ENCODE assay signal across 13 cellular contexts in the genomic region with DNA sequence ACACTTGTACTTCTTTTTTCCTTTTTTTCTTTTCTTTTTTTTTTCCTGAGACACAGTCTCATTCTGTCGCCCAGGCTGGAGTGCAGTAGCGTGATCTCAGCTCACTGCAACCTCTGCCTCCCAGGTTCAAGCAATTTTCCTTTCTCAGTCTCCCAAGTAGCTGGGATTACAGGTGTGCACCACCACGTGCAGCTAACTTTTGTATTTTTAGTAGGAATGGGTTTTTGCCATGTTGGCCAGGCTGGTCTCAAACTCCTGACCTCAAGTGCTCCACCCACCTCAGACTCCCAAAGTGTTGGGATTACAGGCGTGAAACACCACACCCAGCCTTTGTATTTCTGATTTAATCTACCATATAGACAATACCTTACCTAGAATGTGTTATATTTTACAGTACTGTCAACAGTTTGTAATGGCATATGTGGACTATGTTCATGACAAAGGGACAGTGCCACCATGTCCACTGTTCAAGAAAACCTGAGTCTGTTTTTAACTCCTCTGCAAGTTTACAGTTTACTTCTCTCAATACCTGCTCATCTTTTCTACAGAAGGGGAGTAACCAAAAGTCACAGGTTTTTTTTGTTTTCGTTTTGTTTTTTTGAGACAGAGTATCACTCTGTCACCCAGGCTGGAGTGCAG.
DNase-seq lines count a peak whose midpoint lies in the region; ATAC-seq and TF ChIP-seq lines count a peak whose summit lies in the region.
"Had no signal": no experiment of that assay in that cellular context is flagged by ENCODE, and none has a peak within 500 bp of the region (broad histone marks: within the 10 kb centered on the region; RNA-seq: fewer than 3 reads in every experiment).

No MANE protein-coding gene starts in this region.

- intact Hi-C loops in activated T-helper 1 cell treated with anti-CD3 and anti-CD28 coated beads, Interleukin-12 subunit alpha, Interleukin-12 subunit beta, Interleukin-2, Interleukin-4 antibody, amounts not matched to agents 30 ng/mL and 10 ng/mL and 1 ng/mL, durations not matched to agents 14 hours and 24 hours and 36 hours (cut with micrococcal nuclease), result loop anchor here (2.0 kb wide), 1 partner anchor 13 kb away; no protein-coding TSS in a partner anchor

- WGBS in smooth muscle cell (ENCODE audit: low lambda C conversion rate), result 88% methylated on average over 5 of the region's 5 CpGs

- no peak for DNase-seq in activated T-cell treated with anti-CD3 and anti-CD28 coated beads, Interleukin-2, amount 50 U/mL, for 24 hours
- DNase-seq in activated T-cell treated with anti-CD3 and anti-CD28 coated beads, Interleukin-2, amount 50 U/mL, for 48 hours, result no peak
- DNase-seq in HFFc6, result no peak
- DNase-seq in activated T-helper 1 cell treated with anti-CD3 and anti-CD28 coated beads, Interleukin-12 subunit alpha, Interleukin-12 subunit beta, Interleukin-2, Interleukin-4 antibody, amounts not matched to agents 30 ng/mL and 10 ng/mL and 1 ng/mL, durations not matched to agents 14 hours and 24 hours and 36 hours (ENCODE audit: low spot score), result no peak
- no peak for DNase-seq in smooth muscle cell (lab: John Stamatoyannopoulos, UW; ENCODE audit: unreplicated experiment)
- no peak for DNase-seq in UCSD-AML1 (lab: John Stamatoyannopoulos, UW; ENCODE audit: unreplicated experiment)
- no peak for DNase-seq in stimulated activated CD4-positive, alpha-beta T cell treated with anti-CD3 and anti-CD28 coated beads, Interleukin-4, amount 100 ng/mL, for 4 hours
- DNase-seq: NCI-H510A had no signal

- ATAC-seq in HG03565 (IDR thresholded peaks at IDR 0.05; ENCODE audit: unreplicated experiment), result no peak
- ATAC-seq: activated T-helper 17 cell treated with anti-CD3 and anti-CD28 coated beads, Interleukin-2, amount 50 U/mL, for 72 hours; Right ventricle myocardium inferior had no signal

- no peak overlapping the region for H2AFZ ChIP-seq in smooth muscle cell (ENCODE audit: low read depth)
- H2AFZ ChIP-seq: hepatocyte had no signal

- no peaks in the 10 kb centered on the region for H3K27me3 Mint-ChIP-seq in activated T-cell treated with anti-CD3 and anti-CD28 coated beads, Interleukin-2, amount 50 U/mL, for 24 hours
- H3K27me3 Mint-ChIP-seq in HFFc6 (ENCODE audit: insufficient read depth), result peaks cover 4% of the 10 kb centered on the region
- H3K27me3 Mint-ChIP-seq in activated T-helper 1 cell treated with anti-CD3 and anti-CD28 coated beads, Interleukin-12 subunit alpha, Interleukin-12 subunit beta, Interleukin-2, Interleukin-4 antibody, amounts not matched to agents 30 ng/mL and 10 ng/mL and 1 ng/mL, durations not matched to agents 14 hours and 24 hours and 36 hours (ENCODE audit: insufficient read depth), result no peaks in the 10 kb centered on the region
- H3K27me3 Mint-ChIP-seq: activated T-helper 17 cell treated with anti-CD3 and anti-CD28 coated beads, Interleukin-2, amount 50 U/mL, for 72 hours; central memory CD8-positive, alpha-beta T cell had no signal

- H3K9me3 Mint-ChIP-seq in activated T-cell treated with anti-CD3 and anti-CD28 coated beads, Interleukin-2, amount 50 U/mL, for 24 hours, result no peaks in the 10 kb centered on the region
- H3K9me3 Mint-ChIP-seq in HFFc6, result no peaks in the 10 kb centered on the region
- H3K9me3 Mint-ChIP-seq in activated T-helper 1 cell treated with anti-CD3 and anti-CD28 coated beads, Interleukin-12 subunit alpha, Interleukin-12 subunit beta, Interleukin-2, Interleukin-4 antibody, amounts not matched to agents 30 ng/mL and 10 ng/mL and 1 ng/mL, durations not matched to agents 14 hours and 24 hours and 36 hours, result no peaks in the 10 kb centered on the region
- H3K9me3 Mint-ChIP-seq: activated T-helper 17 cell treated with anti-CD3 and anti-CD28 coated beads, Interleukin-2, amount 50 U/mL, for 72 hours; central memory CD8-positive, alpha-beta T cell had no signal

- peaks cover 25% of the 10 kb centered on the region for H3K4me1 ChIP-seq in smooth muscle cell (ENCODE audit: low read depth)

- peak overlapping the region; percentile 72 for H3K4me2 ChIP-seq in smooth muscle cell
- H3K4me2 ChIP-seq: hepatocyte had no signal

- H3K79me2 ChIP-seq in smooth muscle cell (ENCODE audit: low read depth), result peaks cover 52% of the 10 kb centered on the region
- H3K79me2 ChIP-seq: hepatocyte had no signal

- H3K4me1 Mint-ChIP-seq in activated T-cell treated with anti-CD3 and anti-CD28 coated beads, Interleukin-2, amount 50 U/mL, for 24 hours (ENCODE audit: low read depth), result peaks cover 54% of the 10 kb centered on the region
- peaks cover 90% of the 10 kb centered on the region for H3K4me1 Mint-ChIP-seq in HFFc6 (ENCODE audit: low read depth)
- H3K4me1 Mint-ChIP-seq in activated T-helper 1 cell treated with anti-CD3 and anti-CD28 coated beads, Interleukin-12 subunit alpha, Interleukin-12 subunit beta, Interleukin-2, Interleukin-4 antibody, amounts not matched to agents 30 ng/mL and 10 ng/mL and 1 ng/mL, durations not matched to agents 14 hours and 24 hours and 36 hours (ENCODE audit: low read depth), result peaks cover 21% of the 10 kb centered on the region

- H3K36me3 ChIP-seq in smooth muscle cell (ENCODE audit: low read depth), result no peaks in the 10 kb centered on the region

- H3K27ac ChIP-seq in smooth muscle cell (ENCODE audit: low read depth), result peak overlapping the region; percentile 99
- H3K27ac ChIP-seq: hepatocyte had no signal

- no peaks in the 10 kb centered on the region for H3K9me3 ChIP-seq in smooth muscle cell (replicated peaks; ENCODE audit: low read depth)

- peaks cover 12% of the 10 kb centered on the region for H3F3A ChIP-seq in smooth muscle cell (ENCODE audit: low read depth)

- H4K20me1 ChIP-seq in smooth muscle cell (ENCODE audit: low read depth), result no peaks in the 10 kb centered on the region

- H3K4me3 Mint-ChIP-seq in activated T-cell treated with anti-CD3 and anti-CD28 coated beads, Interleukin-2, amount 50 U/mL, for 24 hours, result no peak overlapping the region
- no peak overlapping the region for H3K4me3 Mint-ChIP-seq in HFFc6
- H3K4me3 Mint-ChIP-seq in activated T-helper 1 cell treated with anti-CD3 and anti-CD28 coated beads, Interleukin-12 subunit alpha, Interleukin-12 subunit beta, Interleukin-2, Interleukin-4 antibody, amounts not matched to agents 30 ng/mL and 10 ng/mL and 1 ng/mL, durations not matched to agents 14 hours and 24 hours and 36 hours, result peak overlapping the region; percentile 92
- H3K4me3 Mint-ChIP-seq: activated T-helper 17 cell treated with anti-CD3 and anti-CD28 coated beads, Interleukin-2, amount 50 U/mL, for 72 hours; central memory CD8-positive, alpha-beta T cell had no signal

- no peak overlapping the region for H3K4me3 ChIP-seq in smooth muscle cell
- H3K4me3 ChIP-seq: hepatocyte had no signal

- no peaks in the 10 kb centered on the region for H3K27me3 ChIP-seq in smooth muscle cell (ENCODE audit: low read depth)
- H3K27me3 ChIP-seq: hepatocyte had no signal

- no peak overlapping the region for H3K9ac ChIP-seq in smooth muscle cell (ENCODE audit: low read depth)

- H3K27ac Mint-ChIP-seq in activated T-cell treated with anti-CD3 and anti-CD28 coated beads, Interleukin-2, amount 50 U/mL, for 24 hours, result peak overlapping the region; percentile 98
- peak overlapping the region; percentile 98 for H3K27ac Mint-ChIP-seq in HFFc6
- H3K27ac Mint-ChIP-seq in activated T-helper 1 cell treated with anti-CD3 and anti-CD28 coated beads, Interleukin-12 subunit alpha, Interleukin-12 subunit beta, Interleukin-2, Interleukin-4 antibody, amounts not matched to agents 30 ng/mL and 10 ng/mL and 1 ng/mL, durations not matched to agents 14 hours and 24 hours and 36 hours, result peak overlapping the region; percentile 81
- H3K27ac Mint-ChIP-seq: activated T-helper 17 cell treated with anti-CD3 and anti-CD28 coated beads, Interleukin-2, amount 50 U/mL, for 72 hours had no signal

- TF ChIP-seq CTCF in HFFc6 (IDR thresholded peaks at IDR 0.05), result no peak
- no peak for TF ChIP-seq CTCF in smooth muscle cell (IDR thresholded peaks at IDR 0.05; ENCODE audit: borderline replicate concordance, insufficient read depth, poor library complexity, severe bottlenecking)

- H3K36me3 Mint-ChIP-seq in activated T-cell treated with anti-CD3 and anti-CD28 coated beads, Interleukin-2, amount 50 U/mL, for 24 hours (ENCODE audit: low read depth), result peaks cover 84% of the 10 kb centered on the region
- H3K36me3 Mint-ChIP-seq in HFFc6 (ENCODE audit: low read depth), result peaks cover 17% of the 10 kb centered on the region
- peaks cover 66% of the 10 kb centered on the region for H3K36me3 Mint-ChIP-seq in activated T-helper 1 cell treated with anti-CD3 and anti-CD28 coated beads, Interleukin-12 subunit alpha, Interleukin-12 subunit beta, Interleukin-2, Interleukin-4 antibody, amounts not matched to agents 30 ng/mL and 10 ng/mL and 1 ng/mL, durations not matched to agents 14 hours and 24 hours and 36 hours (ENCODE audit: low read depth)
